ENCODE assay signal across 8 cellular contexts in the genomic region with DNA sequence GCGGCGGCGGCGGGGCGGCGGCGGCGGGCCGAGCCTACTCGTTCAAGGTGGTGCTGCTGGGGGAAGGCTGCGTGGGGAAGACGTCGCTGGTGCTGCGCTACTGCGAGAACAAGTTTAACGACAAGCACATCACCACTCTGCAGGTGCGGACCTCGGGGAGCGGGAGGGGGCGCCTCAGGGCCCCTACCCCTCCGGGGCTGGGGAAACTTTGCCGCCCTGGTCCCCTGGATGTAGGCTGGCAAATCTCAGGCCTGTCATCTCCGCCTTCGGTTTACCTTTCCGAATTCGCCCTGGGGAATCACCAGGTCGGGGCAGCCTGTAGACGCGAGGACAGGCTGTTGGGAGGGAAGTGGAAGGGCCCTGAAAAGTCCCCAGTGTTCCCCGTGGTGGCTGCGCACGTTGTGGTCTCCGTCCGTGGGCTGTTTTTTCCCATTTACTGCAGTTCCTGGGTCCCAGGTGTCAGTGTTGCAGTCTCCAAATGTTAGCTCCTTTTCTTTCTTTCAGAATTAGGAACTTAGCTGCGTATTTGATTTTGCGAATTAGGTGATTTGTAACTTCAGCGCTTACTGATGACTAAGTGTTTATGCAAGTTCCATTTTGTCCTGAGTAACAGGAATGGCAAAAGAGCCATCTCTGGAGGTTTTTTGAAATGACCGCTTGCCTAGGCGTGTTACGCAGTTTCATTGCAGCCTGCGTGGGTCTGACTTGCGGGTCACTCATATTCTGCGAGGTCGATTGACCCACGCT. TPM values are rescaled to one million over a fixed set of nuclear protein-coding genes. Genes with fewer than 3 reads are reported as not detected.
DNase-seq lines count a peak whose midpoint lies in the region; ATAC-seq and TF ChIP-seq lines count a peak whose summit lies in the region.

No MANE protein-coding gene starts in this region.

- H3K9me3 ChIP-seq in stomach, result peaks cover 0 to 18% (median 7%) of the 10 kb centered on the region in 4 donors

- TF ChIP-seq POLR2A in stomach (IDR thresholded peaks at IDR 0.05), result no peak

- H3K4me1 ChIP-seq in stomach, result peaks cover 17 to 41% (median 31%) of the 10 kb centered on the region in 4 donors

- TF ChIP-seq EP300 in stomach (IDR thresholded peaks at IDR 0.05), result no peak

- peaks cover 0 to 27% (median 25%) of the 10 kb centered on the region in 4 donors for H3K36me3 ChIP-seq in stomach

- H3K9me3 Mint-ChIP-seq in activated T-cell treated with anti-CD3 and anti-CD28 coated beads, Interleukin-2, amount 50 U/mL, for 72 hours, result peaks cover 0 to 4% of the 10 kb centered on the region in 2 donors
- peaks cover 8% of the 10 kb centered on the region for H3K9me3 Mint-ChIP-seq in neural crest cell

- peak overlapping the region; percentile 91 for H3K4me3 ChIP-seq in fibroblast of mammary gland (ENCODE audit: control insufficient read depth, low read depth, low read length)
- H3K4me3 ChIP-seq in stomach, result peak overlapping the region; percentile 64 to 75 (median 72)

- H3K4me3 Mint-ChIP-seq in activated T-cell treated with anti-CD3 and anti-CD28 coated beads, Interleukin-2, amount 50 U/mL, for 72 hours, result peak overlapping the region; percentile 89 to 98
- peak overlapping the region; percentile 92 for H3K4me3 Mint-ChIP-seq in neural crest cell

- peak; percentile 47 for DNase-seq in NCI-H510A treated with DMSO at 0.1 percent for 48 hours (lab: John Stamatoyannopoulos, UW)
- DNase-seq in NCI-H510A (lab: John Stamatoyannopoulos, UW), result no peak
- peak; percentile 32 for DNase-seq in NCI-H69 (lab: John Stamatoyannopoulos, UW)
- DNase-seq in activated T-cell treated with anti-CD3 and anti-CD28 coated beads, Interleukin-2, amount 50 U/mL, for 72 hours, result peak; percentile 65 to 69
- peak; percentile 84 for DNase-seq in fibroblast of mammary gland (ENCODE audit: low read depth)
- no peak for DNase-seq in neural crest cell (ENCODE audit: low read depth, low spot score)
- peak; percentile 46 for DNase-seq in stomach

- peaks cover 0 to 1% (median 0%) of the 10 kb centered on the region in 3 donors for H3K27me3 ChIP-seq in stomach

- H3K27me3 Mint-ChIP-seq in activated T-cell treated with anti-CD3 and anti-CD28 coated beads, Interleukin-2, amount 50 U/mL, for 72 hours (ENCODE audit: low read depth), result peaks cover 14% of the 10 kb centered on the region
- H3K27me3 Mint-ChIP-seq in neural crest cell (ENCODE audit: low read depth), result peaks cover 25% of the 10 kb centered on the region

- intact Hi-C loops in stomach (cut with DNase I; ENCODE audit: low total_unique reads), result no loop called here

- peaks cover 28% of the 10 kb centered on the region for H3K4me1 Mint-ChIP-seq in activated T-cell treated with anti-CD3 and anti-CD28 coated beads, Interleukin-2, amount 50 U/mL, for 72 hours (ENCODE audit: low read depth)
- peaks cover 22% of the 10 kb centered on the region for H3K4me1 Mint-ChIP-seq in neural crest cell

- H3K36me3 Mint-ChIP-seq in activated T-cell treated with anti-CD3 and anti-CD28 coated beads, Interleukin-2, amount 50 U/mL, for 72 hours (ENCODE audit: insufficient read depth in 2 of 2), result peaks cover 21 to 38% of the 10 kb centered on the region in 2 donors
- peaks cover 23% of the 10 kb centered on the region for H3K36me3 Mint-ChIP-seq in neural crest cell (ENCODE audit: low read depth)

- TF ChIP-seq CTCF in fibroblast of mammary gland (conservative IDR thresholded peaks at IDR 0.05; ENCODE audit: control insufficient read depth, insufficient read depth, low read depth, low read length) (no peak), neural crest cell (conservative IDR thresholded peaks at IDR 0.05) (no peak), stomach (IDR thresholded peaks at IDR 0.05) (no peak)

- 1 to 2% (median 1%) methylated on average over 31 to 45 of the region's 45 CpGs for WGBS in stomach, 5 donors

- H3K27ac Mint-ChIP-seq in activated T-cell treated with anti-CD3 and anti-CD28 coated beads, Interleukin-2, amount 50 U/mL, for 72 hours, result peak overlapping the region; percentile 98
- peak overlapping the region; percentile 91 for H3K27ac Mint-ChIP-seq in neural crest cell (ENCODE audit: unreplicated experiment)

- peak overlapping the region; percentile 93 to 100 (median 96) for H3K27ac ChIP-seq in stomach

- ATAC-seq in HG02763 (IDR thresholded peaks at IDR 0.05; ENCODE audit: unreplicated experiment), result peak; percentile 50
- peak; percentile 53 to 69 for ATAC-seq in activated T-cell treated with anti-CD3 and anti-CD28 coated beads, Interleukin-2, amount 50 U/mL, for 72 hours (replicated peaks in 1 of 2)

RNA-seq across cellular contexts. Expression of gene RAB21, which starts 0.7 kb away (rescaled TPM):
- total RNA-seq in activated T-cell treated with anti-CD3 and anti-CD28 coated beads, Interleukin-2, amount 50 U/mL, for 72 hours, result 100 to 1,000 TPM in 1 of 2 donors, 10 to 100 TPM in 1; 97.0 to 102 TPM
- total RNA-seq in neural crest cell (59.1 and 63.7 TPM in 2 replicates), stomach (10 to 100 TPM in 1 of 5 donors, 1 to 10 TPM in 4; 3.2 to 35.1 (median 6.4) TPM)
- 10 to 100 TPM in 2 of 3 donors, 1 to 10 TPM in 1; 7.4 to 17.1 (median 16.9) TPM for polyA plus RNA-seq in stomach

Comparison
In these comparisons a context has a peak if more than half of its experiments do, and no peak if none do; other contexts are left out.
1. DNase-seq: peak in NCI-H510A treated with DMSO at 0.1 percent for 48 hours (single experiment), NCI-H69 (single experiment), activated T-cell treated with anti-CD3 and anti-CD28 coated beads, Interleukin-2, amount 50 U/mL, for 72 hours (2 of 2), fibroblast of mammary gland (single experiment) and stomach (single experiment); none in NCI-H510A (single experiment) and neural crest cell (single experiment).